Comparison of ENCODE assay signal across 12 cellular contexts in genomic region chr7:132402751-132403245, GRCh38.
DNase-seq lines count a peak whose midpoint lies in the region; ATAC-seq and TF ChIP-seq lines count a peak whose summit lies in the region.
"Had no signal": no experiment of that assay in that cellular context is flagged by ENCODE, and none has a peak within 500 bp of the region (broad histone marks: within the 10 kb centered on the region; RNA-seq: fewer than 3 reads in every experiment).

No MANE protein-coding gene starts in this region.

- no peak for TF ChIP-seq CTCF in fibroblast of pulmonary artery (IDR thresholded peaks at IDR 0.05; ENCODE audit: low read length, missing control alignments)
- no peak for TF ChIP-seq CTCF in omental fat pad (IDR thresholded peaks at IDR 0.05)

- no peak overlapping the region for H3K4me3 ChIP-seq in fibroblast of pulmonary artery (replicated peaks; ENCODE audit: low read depth, low read length)

- peak; percentile 78 for ATAC-seq in omental fat pad (ENCODE audit: low FRiP score)
- no peak for ATAC-seq in HG02885 (IDR thresholded peaks at IDR 0.05; ENCODE audit: poor library complexity, unreplicated experiment)
- ATAC-seq in left lobe of liver: no peak
- ATAC-seq: naive thymus-derived CD8-positive, alpha-beta T cell had no signal

- DNase-seq in Ammon's horn (ENCODE audit: low spot score) (peak; percentile 40), NCI-H446 treated with DMSO at 0.1 percent for 48 hours (lab: John Stamatoyannopoulos, UW) (peak; percentile 63), fibroblast of pulmonary artery (ENCODE audit: low read depth) (peak; percentile 41), omental fat pad (ENCODE audit: low spot score) (no peak), left lobe of liver (ENCODE audit: low spot score) (no peak)
- no peak for DNase-seq in activated CD4-positive, alpha-beta T cell treated with anti-CD3 and anti-CD28 coated beads, Interleukin-2, amount 50 U/mL, for 4 hours
- no peak for DNase-seq in stimulated activated CD4-positive, alpha-beta T cell treated with anti-CD3 and anti-CD28 coated beads, Interleukin-2, amount 100 ng/mL, for 48 hours
- DNase-seq: activated CD4-positive, CD25-positive, alpha-beta regulatory T cell; AML-193; EL; naive thymus-derived CD8-positive, alpha-beta T cell had no signal

Comparison
In these comparisons a context has a peak if more than half of its experiments do, and no peak if none do; other contexts are left out.
1. DNase-seq: peak in Ammon's horn (single experiment), NCI-H446 treated with DMSO at 0.1 percent for 48 hours (single experiment) and fibroblast of pulmonary artery (single experiment); none in omental fat pad (single experiment), left lobe of liver (single experiment), activated CD4-positive, alpha-beta T cell treated with anti-CD3 and anti-CD28 coated beads, Interleukin-2, amount 50 U/mL, for 4 hours (0 of 2) and stimulated activated CD4-positive, alpha-beta T cell treated with anti-CD3 and anti-CD28 coated beads, Interleukin-2, amount 100 ng/mL, for 48 hours (0 of 2).